In the genomic region with DNA sequence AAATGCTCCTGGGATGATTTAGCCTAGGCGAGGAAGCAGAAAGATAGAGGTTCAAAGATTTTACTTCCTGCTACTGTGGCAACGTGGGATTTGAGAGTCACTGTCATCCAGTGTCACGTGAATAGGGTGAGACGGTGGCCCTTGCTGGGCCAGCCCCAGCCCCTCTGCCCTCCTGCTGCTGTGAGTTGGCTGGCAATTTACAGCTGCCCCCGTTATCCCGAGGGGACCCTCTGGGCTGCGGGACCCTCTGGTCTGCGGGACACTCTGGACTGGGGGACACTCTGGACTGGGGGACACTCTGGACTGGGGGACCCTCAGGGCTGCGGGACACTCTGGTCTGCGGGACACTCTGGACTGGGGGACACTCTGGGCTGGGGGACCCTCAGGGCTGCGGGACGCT, we compare ENCODE assay signal across 37 cellular contexts.
"Had no signal": no experiment of that assay in that cellular context is flagged by ENCODE, and none has a peak within 500 bp of the region (broad histone marks: within the 10 kb centered on the region; RNA-seq: fewer than 3 reads in every experiment).

No MANE protein-coding gene starts in this region.

- H3K9me3 ChIP-seq: adrenal gland had no signal

- H3K4me3 Mint-ChIP-seq: activated B cell treated with CpG ODN at 0.5 μM for 24 hours; activated CD4-positive, alpha-beta memory T cell treated with anti-CD3 and anti-CD28 coated beads for 36 hours; activated CD4-positive, alpha-beta T cell treated with anti-CD3 and anti-CD28 coated beads, Interleukin-2, amount 10 ng/mL, durations not matched to agents 24 days and 14 days; activated CD8-positive, alpha-beta T cell treated with anti-CD3 and anti-CD28 coated beads for 36 hours; activated naive CD4-positive, alpha-beta T cell treated with anti-CD3 and anti-CD28 coated beads for 36 hours; activated naive CD8-positive, alpha-beta T cell treated with anti-CD3 and anti-CD28 coated beads for 36 hours; activated T-cell treated with anti-CD3 and anti-CD28 coated beads, Interleukin-2, amount 50 U/mL, for 4 hours; activated T-cell treated with anti-CD3 and anti-CD28 coated beads, Interleukin-2, amount 50 U/mL, for 72 hours; activated T-helper 1 cell treated with anti-CD3 and anti-CD28 coated beads, Interleukin-12 subunit alpha, Interleukin-12 subunit beta, Interleukin-2, Interleukin-4 antibody, amounts not matched to agents 30 ng/mL and 10 ng/mL and 1 ng/mL, durations not matched to agents 14 hours and 24 hours and 36 hours; activated T-helper 17 cell treated with anti-CD3 and anti-CD28 coated beads, Interleukin-2, amount 50 U/mL, for 72 hours; brain; central memory CD8-positive, alpha-beta T cell; T-helper 1 cell treated with Interleukin-12 subunit alpha and Interleukin-12 subunit beta and Interleukin-4 antibody, amounts not matched to agents 30 μg/mL and 1 μg/mL, for 36 hours; T-helper 2 cell treated with Interferon-gamma antibody and Interleukin-4, amounts not matched to agents 5 μg/mL and 100 μg/mL, for 36 hours had no signal

- H3K27ac Mint-ChIP-seq: activated B cell treated with CpG ODN at 0.5 μM for 24 hours; activated CD4-positive, alpha-beta memory T cell treated with anti-CD3 and anti-CD28 coated beads for 36 hours; activated CD4-positive, alpha-beta T cell treated with anti-CD3 and anti-CD28 coated beads, Interleukin-2, amount 10 ng/mL, durations not matched to agents 24 days and 14 days; activated CD8-positive, alpha-beta T cell treated with anti-CD3 and anti-CD28 coated beads for 36 hours; activated naive CD4-positive, alpha-beta T cell treated with anti-CD3 and anti-CD28 coated beads for 36 hours; activated naive CD4-positive, alpha-beta T cell treated with anti-CD3 and anti-CD28 coated beads, Interleukin-2, amount 50 U/mL, for 72 hours; activated naive CD8-positive, alpha-beta T cell treated with anti-CD3 and anti-CD28 coated beads for 36 hours; activated T-cell treated with anti-CD3 and anti-CD28 coated beads, Interleukin-2, amount 50 U/mL, for 72 hours; activated T-helper 1 cell treated with anti-CD3 and anti-CD28 coated beads, Interleukin-12 subunit alpha, Interleukin-12 subunit beta, Interleukin-2, Interleukin-4 antibody, amounts not matched to agents 30 ng/mL and 10 ng/mL and 1 ng/mL, durations not matched to agents 14 hours and 24 hours and 36 hours; activated T-helper 17 cell treated with anti-CD3 and anti-CD28 coated beads, Interleukin-2, amount 50 U/mL, for 72 hours; brain; T-helper 1 cell treated with Interleukin-12 subunit alpha and Interleukin-12 subunit beta and Interleukin-4 antibody, amounts not matched to agents 30 μg/mL and 1 μg/mL, for 36 hours; T-helper 2 cell treated with Interferon-gamma antibody and Interleukin-4, amounts not matched to agents 5 μg/mL and 100 μg/mL, for 36 hours had no signal

- H3K9me3 Mint-ChIP-seq: activated B cell treated with CpG ODN at 0.5 μM for 24 hours had no signal

- H3K27me3 ChIP-seq: adrenal gland, cardiac muscle cell had no signal

- H3K27me3 Mint-ChIP-seq: activated B cell treated with CpG ODN at 0.5 μM for 24 hours; activated CD4-positive, alpha-beta memory T cell treated with anti-CD3 and anti-CD28 coated beads for 36 hours; activated CD4-positive, alpha-beta T cell treated with anti-CD3 and anti-CD28 coated beads, Interleukin-2, amount 10 ng/mL, durations not matched to agents 24 days and 14 days; activated CD8-positive, alpha-beta T cell treated with anti-CD3 and anti-CD28 coated beads for 36 hours; activated naive CD8-positive, alpha-beta T cell treated with anti-CD3 and anti-CD28 coated beads for 36 hours; activated T-helper 17 cell treated with anti-CD3 and anti-CD28 coated beads, Interleukin-2, amount 50 U/mL, for 72 hours; brain; central memory CD8-positive, alpha-beta T cell had no signal

- H3K36me3 ChIP-seq: adrenal gland, cardiac muscle cell had no signal

- H3K4me3 ChIP-seq: adrenal gland, cardiac muscle cell had no signal

- H3K4me1 Mint-ChIP-seq: activated B cell treated with CpG ODN at 0.5 μM for 24 hours; activated CD4-positive, alpha-beta T cell treated with anti-CD3 and anti-CD28 coated beads, Interleukin-2, amount 10 ng/mL, durations not matched to agents 24 days and 14 days; activated naive CD8-positive, alpha-beta T cell treated with anti-CD3 and anti-CD28 coated beads for 36 hours; activated T-helper 17 cell treated with anti-CD3 and anti-CD28 coated beads, Interleukin-2, amount 50 U/mL, for 72 hours; brain; central memory CD8-positive, alpha-beta T cell had no signal

- FAIRE-seq: bronchial epithelial cell, TTC549 had no signal

- H3K27ac ChIP-seq: adrenal gland, cardiac muscle cell, VCaP had no signal

- H3K4me1 ChIP-seq: adrenal gland had no signal

- DNase-seq: activated B cell treated with CpG ODN at 0.5 μM for 24 hours; activated CD4-positive, alpha-beta memory T cell treated with anti-CD3 and anti-CD28 coated beads for 36 hours; activated CD4-positive, alpha-beta T cell treated with anti-CD3 and anti-CD28 coated beads for 4 hours; activated CD4-positive, alpha-beta T cell treated with anti-CD3 and anti-CD28 coated beads, Interleukin-2, amount 10 ng/mL, durations not matched to agents 24 days and 14 days; activated CD4-positive, alpha-beta T cell treated with anti-CD3 and anti-CD28 coated beads, Interleukin-2, amount 50 U/mL, for 1 hour; activated CD4-positive, alpha-beta T cell treated with anti-CD3 and anti-CD28 coated beads, Interleukin-2, amount 50 U/mL, for 4 hours; activated CD4-positive, CD25-positive, alpha-beta regulatory T cell treated with anti-CD3 and anti-CD28 coated beads, Interleukin-2, amount 50 U/mL, for 72 hours; activated CD8-positive, alpha-beta memory T cell treated with anti-CD3 and anti-CD28 coated beads, Interleukin-2, amount 50 U/mL, for 4 hours; activated CD8-positive, alpha-beta T cell treated with anti-CD3 and anti-CD28 coated beads for 36 hours; activated effector memory CD4-positive, alpha-beta T cell treated with anti-CD3 and anti-CD28 coated beads, Interleukin-2, amount 50 U/mL, for 16 hours; activated gamma-delta T cell treated with Interleukin-2 at 50 U/mL for 16 hours; activated naive CD4-positive, alpha-beta T cell; activated naive CD4-positive, alpha-beta T cell treated with anti-CD3 and anti-CD28 coated beads for 36 hours; activated naive CD4-positive, alpha-beta T cell treated with anti-CD3 and anti-CD28 coated beads, Interleukin-2, amount 50 U/mL, for 16 hours; activated naive CD8-positive, alpha-beta T cell treated with anti-CD3 and anti-CD28 coated beads for 36 hours; activated T-cell treated with anti-CD3 and anti-CD28 coated beads for 4 hours; activated T-cell treated with anti-CD3 and anti-CD28 coated beads, Interleukin-2, amount 50 U/mL, for 1 hour; activated T-cell treated with anti-CD3 and anti-CD28 coated beads, Interleukin-2, amount 50 U/mL, for 4 hours; activated T-cell treated with anti-CD3 and anti-CD28 coated beads, Interleukin-2, amount 50 U/mL, for 72 hours; adrenal gland; amniotic stem cell; aorta; caudate nucleus; cerebellar nuclear complex; T-helper 2 cell; T-helper 9 cell had no signal

- H3K36me3 Mint-ChIP-seq: activated CD4-positive, alpha-beta memory T cell treated with anti-CD3 and anti-CD28 coated beads for 36 hours; brain had no signal

- ATAC-seq: activated CD8-positive, alpha-beta T cell treated with anti-CD3 and anti-CD28 coated beads for 36 hours; activated naive CD4-positive, alpha-beta T cell treated with anti-CD3 and anti-CD28 coated beads, Interleukin-2, amount 50 U/mL, for 72 hours; activated T-cell treated with anti-CD3 and anti-CD28 coated beads, Interleukin-2, amount 50 U/mL, for 4 hours; activated T-cell treated with anti-CD3 and anti-CD28 coated beads, Interleukin-2, amount 50 U/mL, for 72 hours; activated T-helper 17 cell treated with anti-CD3 and anti-CD28 coated beads, Interleukin-2, amount 50 U/mL, for 72 hours had no signal
